ENCODE assay signal across 10 cellular contexts in the genomic region with DNA sequence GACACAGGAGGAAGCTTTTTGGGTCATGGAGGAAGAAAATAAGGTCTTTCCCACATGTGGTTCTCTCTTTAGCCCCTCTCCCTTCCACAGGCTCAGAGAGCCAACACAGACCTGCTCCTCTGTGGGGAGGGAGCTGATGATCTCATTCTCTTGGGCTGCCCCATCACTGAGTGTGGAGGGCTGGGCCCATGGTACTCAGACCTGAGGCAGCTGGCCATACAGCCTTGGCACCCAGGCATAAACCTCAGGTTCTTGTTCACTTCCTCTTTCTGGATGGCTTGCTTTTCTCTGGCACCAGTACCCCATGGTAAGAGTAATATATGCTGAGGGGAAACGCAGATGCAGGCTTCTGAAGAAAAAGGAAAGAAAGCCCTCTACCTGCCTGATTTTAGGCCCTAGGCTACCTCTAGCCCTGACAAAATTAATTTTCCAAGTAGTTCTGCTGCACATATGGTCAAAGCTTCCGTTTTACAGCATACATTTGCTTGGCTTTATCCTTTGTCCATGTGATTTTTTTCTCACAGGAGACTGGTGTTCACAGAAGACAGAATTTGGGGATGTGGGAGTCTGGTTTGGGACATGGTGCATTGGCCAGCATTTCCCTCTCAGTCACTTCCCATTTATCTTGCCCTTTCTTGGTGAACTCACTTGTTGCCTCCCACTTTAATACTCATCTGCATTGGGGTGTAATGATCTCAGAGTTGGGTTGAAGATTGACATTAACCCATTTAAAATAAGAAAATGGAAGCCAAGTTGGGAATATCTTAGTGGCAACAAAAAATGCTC. TPM values are rescaled to one million over a fixed set of nuclear protein-coding genes. Genes with fewer than 3 reads are reported as not detected.
A peak's percentile ranks its signal among the peaks of the same experiment; 100 is the strongest.
DNase-seq lines count a peak whose midpoint lies in the region; ATAC-seq lines count a peak whose summit lies in the region.
"Had no signal": no experiment of that assay in that cellular context is flagged by ENCODE, and none has a peak within 500 bp of the region (broad histone marks: within the 10 kb centered on the region; RNA-seq: fewer than 3 reads in every experiment).

No MANE protein-coding gene starts in this region.

- H3K27ac ChIP-seq in effector memory CD4-positive, alpha-beta T cell (ENCODE audit: insufficient read depth, low read length, poor library complexity, severe bottlenecking), result no peak overlapping the region

- H3K4me1 ChIP-seq in effector memory CD4-positive, alpha-beta T cell (ENCODE audit: control insufficient read depth, insufficient read depth, low read length, poor library complexity, severe bottlenecking), result no peaks in the 10 kb centered on the region

- H3K36me3 ChIP-seq in effector memory CD4-positive, alpha-beta T cell (ENCODE audit: control insufficient read depth, insufficient read depth, low read length), result no peaks in the 10 kb centered on the region

- no peaks in the 10 kb centered on the region for H3K27me3 ChIP-seq in effector memory CD4-positive, alpha-beta T cell (replicated peaks; ENCODE audit: control insufficient read depth, insufficient read depth, low read length, poor library complexity, severe bottlenecking)

- H3K9me3 ChIP-seq in effector memory CD4-positive, alpha-beta T cell (ENCODE audit: control insufficient read depth, low read length), result no peaks in the 10 kb centered on the region

- ATAC-seq in GM18520 (IDR thresholded peaks at IDR 0.05; ENCODE audit: unreplicated experiment), result peak; percentile 88
- peak; percentile 72 for ATAC-seq in HG02571 (IDR thresholded peaks at IDR 0.05; ENCODE audit: unreplicated experiment)

- DNase-seq in M059J (ENCODE audit: low read depth), result peak; percentile 64
- peak; percentile 92 for DNase-seq in kidney tubule cell (ENCODE audit: low spot score)
- DNase-seq in NCI-H2107 treated with DMSO at 0.1 percent for 48 hours (lab: John Stamatoyannopoulos, UW; ENCODE audit: unreplicated experiment), result no peak
- DNase-seq in activated CD4-positive, CD25-positive, alpha-beta regulatory T cell treated with anti-CD3 and anti-CD28 coated beads, Interleukin-2, amount 50 U/mL, for 72 hours, result no peak
- no peak for DNase-seq in effector memory CD4-positive, alpha-beta T cell
- no peak for DNase-seq in activated CD4-positive, CD25-positive, alpha-beta regulatory T cell (lab: John Stamatoyannopoulos, UW)
- DNase-seq: hypothalamus had no signal

- H3K4me3 ChIP-seq in effector memory CD4-positive, alpha-beta T cell (ENCODE audit: insufficient read depth, low read depth, low read length, poor library complexity, severe bottlenecking), result no peak overlapping the region

RNA-seq across cellular contexts. Expression of a gene that starts 11.1 kb away (rescaled TPM):
- not detected in 2 replicates for total RNA-seq in M059J (2014; rRNA removed; shearing (Covaris generic))
- total RNA-seq: RPMI7951 had no signal

RNA-seq across cellular contexts. Expression of a gene that starts 49.3 kb away (rescaled TPM):
- 0.02 TPM in 2 replicates for total RNA-seq in M059J (2014; rRNA removed; shearing (Covaris generic))
- total RNA-seq: RPMI7951 had no signal

Comparison
In these comparisons a context has a peak if more than half of its experiments do, and no peak if none do; other contexts are left out.
1. DNase-seq: peak in M059J (single experiment) and kidney tubule cell (single experiment); none in NCI-H2107 treated with DMSO at 0.1 percent for 48 hours (single experiment), activated CD4-positive, CD25-positive, alpha-beta regulatory T cell treated with anti-CD3 and anti-CD28 coated beads, Interleukin-2, amount 50 U/mL, for 72 hours (single experiment), effector memory CD4-positive, alpha-beta T cell (0 of 3) and activated CD4-positive, CD25-positive, alpha-beta regulatory T cell (0 of 4).